In genomic region chr3:56494679-56495322, GRCh38 we compare ENCODE assay signal across 8 cellular contexts. TPM values are rescaled to one million over a fixed set of nuclear protein-coding genes. Genes with fewer than 3 reads are reported as not detected.
DNase-seq lines count a peak whose midpoint lies in the region; ATAC-seq and TF ChIP-seq lines count a peak whose summit lies in the region.

No MANE protein-coding gene starts in this region.

- 10% methylated on average over 5 of the region's 5 CpGs for WGBS in SK-N-SH (ENCODE audit: low lambda C conversion rate)
- 3 to 4% (median 3%) methylated on average over 5 of the region's 5 CpGs for WGBS in psoas muscle, 3 donors

- ATAC-seq in Right ventricle myocardium superior (ENCODE audit: poor library complexity) (peak; percentile 88), psoas muscle (peak; percentile 83 to 90 (median 89))

- H4K20me1 ChIP-seq in SK-N-SH (ENCODE audit: insufficient read depth): no peaks in the 10 kb centered on the region

- H3K9me2 ChIP-seq in SK-N-SH: no peaks in the 10 kb centered on the region

- no peaks in the 10 kb centered on the region for H3K27me3 ChIP-seq in SK-N-SH (ENCODE audit: insufficient read depth)
- peaks cover 0 to 2% (median 0%) of the 10 kb centered on the region in 3 donors for H3K27me3 ChIP-seq in psoas muscle (ENCODE audit: insufficient read depth in 3 of 3, low read length in 2 of 3)

- no peaks in the 10 kb centered on the region for H3K79me2 ChIP-seq in SK-N-SH (ENCODE audit: insufficient read depth)

- H2AFZ ChIP-seq in SK-N-SH (ENCODE audit: low read depth): no peak overlapping the region

- H3K9me3 Mint-ChIP-seq in activated naive CD4-positive, alpha-beta T cell treated with anti-CD3 and anti-CD28 coated beads, Interleukin-2, amount 50 U/mL, for 24 hours: peaks cover 5% of the 10 kb centered on the region

- no peaks in the 10 kb centered on the region for H3K4me1 Mint-ChIP-seq in activated naive CD4-positive, alpha-beta T cell treated with anti-CD3 and anti-CD28 coated beads, Interleukin-2, amount 50 U/mL, for 24 hours

- POLR2A ChIA-PET in SK-N-SH (lab: Yijun Ruan, JAX): no interaction called here

- no peaks in the 10 kb centered on the region for H3K36me3 ChIP-seq in SK-N-SH (replicated peaks in 1 of 2; ENCODE audit: control insufficient read depth in 1 of 2, insufficient read depth in 2 of 2, low read length in 1 of 2)
- H3K36me3 ChIP-seq in psoas muscle (ENCODE audit: insufficient read depth in 1 of 2, low read depth in 1 of 2): no peaks in the 10 kb centered on the region

- CTCF ChIA-PET in SK-N-SH (lab: Yijun Ruan, JAX): interaction anchor here (0.7 to 4.9 kb wide), 47 partner anchors 9 to 1645 kb away, joined by 3 to 58 read pairs (median 5); partner anchors contain the start of gene ERC2

- H3K4me3 Mint-ChIP-seq in activated naive CD4-positive, alpha-beta T cell treated with anti-CD3 and anti-CD28 coated beads, Interleukin-2, amount 50 U/mL, for 24 hours: no peak overlapping the region

- H3K36me3 Mint-ChIP-seq in activated naive CD4-positive, alpha-beta T cell treated with anti-CD3 and anti-CD28 coated beads, Interleukin-2, amount 50 U/mL, for 24 hours: no peaks in the 10 kb centered on the region

- H3K27ac ChIP-seq in SK-N-SH (ENCODE audit: low read depth in 2 of 2, low read length in 1 of 2): no peak overlapping the region
- no peak overlapping the region for H3K27ac ChIP-seq in psoas muscle

- TF ChIP-seq RAD21 in SK-N-SH (IDR thresholded peaks at IDR 0.05; ENCODE audit: low read length): peak; percentile 72

- H3K9me3 ChIP-seq in SK-N-SH (no peaks in the 10 kb centered on the region), psoas muscle (no peaks in the 10 kb centered on the region)

- H3K27ac Mint-ChIP-seq in activated naive CD4-positive, alpha-beta T cell treated with anti-CD3 and anti-CD28 coated beads, Interleukin-2, amount 50 U/mL, for 24 hours: peak overlapping the region; percentile 59

- peaks cover 23% of the 10 kb centered on the region for H3K27me3 Mint-ChIP-seq in activated naive CD4-positive, alpha-beta T cell treated with anti-CD3 and anti-CD28 coated beads, Interleukin-2, amount 50 U/mL, for 24 hours

- peak; percentile 97 for TF ChIP-seq CTCF in GM12865 (IDR thresholded peaks at IDR 0.05; ENCODE audit: insufficient read depth, low read depth, low read length, missing control alignments)
- peak; percentile 95 for TF ChIP-seq CTCF in HFF-Myc (IDR thresholded peaks at IDR 0.05; ENCODE audit: low read depth, low read length, missing control alignments)
- TF ChIP-seq CTCF in SK-N-SH (IDR thresholded peaks at IDR 0.05): peak; percentile 97
- peak; percentile 84 for TF ChIP-seq CTCF in psoas muscle (IDR thresholded peaks at IDR 0.05)

- H3K4me2 ChIP-seq in SK-N-SH: no peak overlapping the region

- H3K4me3 ChIP-seq in GM12865 (ENCODE audit: low read depth, low read length) (no peak overlapping the region), HFF-Myc (replicated peaks; ENCODE audit: low read depth, low read length) (no peak overlapping the region), SK-N-SH (ENCODE audit: low read depth in 2 of 2, low read length in 1 of 2) (no peak overlapping the region; a peak in 1 of 4 replicates), psoas muscle (no peak overlapping the region)

- H3K4me1 ChIP-seq in SK-N-SH (ENCODE audit: control insufficient read depth in 1 of 2, insufficient read depth in 2 of 2, low read depth in 1 of 2, low read length in 1 of 2) (no peaks in the 10 kb centered on the region), psoas muscle (no peaks in the 10 kb centered on the region)

- no peaks in the 10 kb centered on the region for H3F3A ChIP-seq in SK-N-SH (replicated peaks; ENCODE audit: insufficient read depth)

- TF ChIP-seq EP300 in SK-N-SH (IDR thresholded peaks at IDR 0.05; ENCODE audit: borderline replicate concordance in 1 of 2, low read depth in 1 of 2, low read length in 1 of 2): no peak

- no peak overlapping the region for H3K9ac ChIP-seq in SK-N-SH

- intact Hi-C loops in Right ventricle myocardium superior (cut with DNase I): no loop called here
- intact Hi-C loops in psoas muscle (cut with DNase I): loop anchor here (2.0 to 10.0 kb wide), 2 partner anchors 154 to 1010 kb away; partner anchors contain the start of gene WNT5A (in 2 of the 2)

- DNase-seq in GM12865 (ENCODE audit: low read depth): peak; percentile 87
- peak; percentile 80 for DNase-seq in HFF-Myc (ENCODE audit: extremely low read depth, low read depth)
- peak; percentile 73 for DNase-seq in MV-4-11 (lab: John Stamatoyannopoulos, UW)
- peak; percentile 66 for DNase-seq in SK-N-SH
- DNase-seq in Right ventricle myocardium superior: peak; percentile 80
- peak; percentile 68 to 81 for DNase-seq in psoas muscle
- DNase-seq in cortex of kidney (lab: John Stamatoyannopoulos, UW): no peak

TF ChIP-seq in SK-N-SH, 30 proteins besides CTCF, POLR2A, EP300 and RAD21 (continues in another document):
- TF ChIP-seq USF2 (IDR thresholded peaks at IDR 0.05; ENCODE audit: borderline replicate concordance, low read depth, low read length) (no peak), POLR2AphosphoS5 (IDR thresholded peaks at IDR 0.05; ENCODE audit: low read depth, low read length) (no peak), TCF12 (IDR thresholded peaks at IDR 0.05) (0 out of 2 replicates have a peak, but pooled peaks have one; percentile 13), SIN3A (IDR thresholded peaks at IDR 0.05; ENCODE audit: borderline replicate concordance, low read depth, low read length) (peak; percentile 73), YY1 (IDR thresholded peaks at IDR 0.05; ENCODE audit: low read depth) (no peak), FOSL2 (IDR thresholded peaks at IDR 0.05; ENCODE audit: borderline replicate concordance, low read depth) (no peak), CHD2 (IDR thresholded peaks at IDR 0.05; ENCODE audit: low read length, partially characterized antibody) (peak; percentile 31), TEAD4 (IDR thresholded peaks at IDR 0.05; ENCODE audit: borderline replicate concordance, insufficient read depth) (no peak), MXI1 (IDR thresholded peaks at IDR 0.05; ENCODE audit: low read depth, low read length) (peak; percentile 66; the same call in 1 of the 2 replicates), JUND (IDR thresholded peaks at IDR 0.05) (no peak), ZBTB33 (IDR thresholded peaks at IDR 0.05; ENCODE audit: borderline replicate concordance, low read depth) (no peak), RFX5 (IDR thresholded peaks at IDR 0.05; ENCODE audit: low read length) (no peak), EZH2phosphoT487 (IDR thresholded peaks at IDR 0.05; ENCODE audit: borderline replicate concordance, low read depth) (no peak), RCOR1 (IDR thresholded peaks at IDR 0.05; ENCODE audit: low read length) (peak; percentile 65)
- TF ChIP-seq, protein P1, sequence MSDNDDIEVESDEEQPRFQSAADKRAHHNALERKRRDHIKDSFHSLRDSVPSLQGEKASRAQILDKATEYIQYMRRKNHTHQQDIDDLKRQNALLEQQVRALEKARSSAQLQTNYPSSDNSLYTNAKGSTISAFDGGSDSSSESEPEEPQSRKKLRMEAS (IDR thresholded peaks at IDR 0.05; ENCODE audit: low read depth): no peak
- TF ChIP-seq, protein P2, sequence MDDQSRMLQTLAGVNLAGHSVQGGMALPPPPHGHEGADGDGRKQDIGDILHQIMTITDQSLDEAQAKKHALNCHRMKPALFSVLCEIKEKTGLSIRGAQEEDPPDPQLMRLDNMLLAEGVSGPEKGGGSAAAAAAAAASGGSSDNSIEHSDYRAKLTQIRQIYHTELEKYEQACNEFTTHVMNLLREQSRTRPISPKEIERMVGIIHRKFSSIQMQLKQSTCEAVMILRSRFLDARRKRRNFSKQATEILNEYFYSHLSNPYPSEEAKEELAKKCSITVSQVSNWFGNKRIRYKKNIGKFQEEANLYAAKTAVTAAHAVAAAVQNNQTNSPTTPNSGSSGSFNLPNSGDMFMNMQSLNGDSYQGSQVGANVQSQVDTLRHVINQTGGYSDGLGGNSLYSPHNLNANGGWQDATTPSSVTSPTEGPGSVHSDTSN (IDR thresholded peaks at IDR 0.05): no peak
- TF ChIP-seq, protein P3, sequence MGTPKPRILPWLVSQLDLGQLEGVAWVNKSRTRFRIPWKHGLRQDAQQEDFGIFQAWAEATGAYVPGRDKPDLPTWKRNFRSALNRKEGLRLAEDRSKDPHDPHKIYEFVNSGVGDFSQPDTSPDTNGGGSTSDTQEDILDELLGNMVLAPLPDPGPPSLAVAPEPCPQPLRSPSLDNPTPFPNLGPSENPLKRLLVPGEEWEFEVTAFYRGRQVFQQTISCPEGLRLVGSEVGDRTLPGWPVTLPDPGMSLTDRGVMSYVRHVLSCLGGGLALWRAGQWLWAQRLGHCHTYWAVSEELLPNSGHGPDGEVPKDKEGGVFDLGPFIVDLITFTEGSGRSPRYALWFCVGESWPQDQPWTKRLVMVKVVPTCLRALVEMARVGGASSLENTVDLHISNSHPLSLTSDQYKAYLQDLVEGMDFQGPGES (IDR thresholded peaks at IDR 0.05; ENCODE audit: low read depth, low read length): no peak

RNA-seq across cellular contexts. Expression of gene ERC2, which starts 26.5 kb away (rescaled TPM):
- polyA plus RNA-seq in SK-N-SH (2012; rRNA removed) (1.6 and 2.4 TPM in 2 replicates), psoas muscle (under 1 TPM in 1 of 3 donors, not detected in 2; 0.04 TPM)
- 1.3 and 2.1 TPM in 2 replicates for polyA plus RNA-seq in SK-N-SH (2012; cell fraction: cytosol; rRNA removed)
- 1.3 and 3.1 TPM in 2 replicates for polyA plus RNA-seq in SK-N-SH (2012; cell fraction: nucleus; rRNA removed)
- total RNA-seq in Right ventricle myocardium superior (0.81 TPM), psoas muscle (under 1 TPM in 1 of 4 donors, not detected in 3; 0.15 TPM)
